In genomic region chr2:241773511-241774418, GRCh38 we compare ENCODE assay signal across 2 cellular contexts.
TF ChIP-seq lines count a peak whose summit lies in the region.

No MANE protein-coding gene starts in this region.

TF ChIP-seq in IMR-90, 13 proteins besides CTCF, POLR2A, EP300 and RAD21:
- TF ChIP-seq CEBPB (IDR thresholded peaks at IDR 0.05; ENCODE audit: low read depth, low read length), result no peak
- TF ChIP-seq RFX5 (IDR thresholded peaks at IDR 0.05; ENCODE audit: low read depth, low read length), result no peak
- no peak for TF ChIP-seq RCOR1 (IDR thresholded peaks at IDR 0.05; ENCODE audit: insufficient replicate concordance, low read length)
- no peak for TF ChIP-seq FOS (IDR thresholded peaks at IDR 0.05; ENCODE audit: low read depth, low read length)
- TF ChIP-seq ELK1 (IDR thresholded peaks at IDR 0.05; ENCODE audit: borderline replicate concordance, low read depth, low read length), result no peak
- TF ChIP-seq MXI1 (IDR thresholded peaks at IDR 0.05; ENCODE audit: borderline replicate concordance, low read depth, low read length), result no peak
- TF ChIP-seq SMC3 (IDR thresholded peaks at IDR 0.05; ENCODE audit: low read depth, low read length), result no peak
- no peak for TF ChIP-seq CHD1 (IDR thresholded peaks at IDR 0.05; ENCODE audit: low read depth, low read length)
- no peak for TF ChIP-seq MAZ (IDR thresholded peaks at IDR 0.05; ENCODE audit: borderline replicate concordance, low read depth, low read length)
- TF ChIP-seq MAFK (IDR thresholded peaks at IDR 0.05; ENCODE audit: low read depth, low read length), result no peak
- TF ChIP-seq NFE2L2 (IDR thresholded peaks at IDR 0.05; ENCODE audit: low read depth, low read length), result no peak
- TF ChIP-seq BHLHE40 (IDR thresholded peaks at IDR 0.05; ENCODE audit: low read depth, low read length), result no peak
- no peak for TF ChIP-seq USF2 (IDR thresholded peaks at IDR 0.05; ENCODE audit: low read depth, low read length)

TF ChIP-seq in SK-N-SH, 30 proteins besides CTCF, POLR2A, EP300 and RAD21:
- TF ChIP-seq REST (IDR thresholded peaks at IDR 0.05; ENCODE audit: low read depth, low read length), result no peak
- no peak for TF ChIP-seq NRF1 (IDR thresholded peaks at IDR 0.05; ENCODE audit: low read depth, low read length)
- no peak for TF ChIP-seq TCF12 (IDR thresholded peaks at IDR 0.05)
- TF ChIP-seq MAX (IDR thresholded peaks at IDR 0.05; ENCODE audit: low read depth), result no peak
- TF ChIP-seq SIN3A (IDR thresholded peaks at IDR 0.05; ENCODE audit: borderline replicate concordance, low read depth, low read length), result no peak
